Comparison of ENCODE assay signal across 22 cellular contexts in genomic region chr9:13993482-13994267, GRCh38.
A peak's percentile ranks its signal among the peaks of the same experiment; 100 is the strongest.
DNase-seq lines count a peak whose midpoint lies in the region; ATAC-seq and TF ChIP-seq lines count a peak whose summit lies in the region.
"Had no signal": no experiment of that assay in that cellular context is flagged by ENCODE, and none has a peak within 500 bp of the region (broad histone marks: within the 10 kb centered on the region; RNA-seq: fewer than 3 reads in every experiment).

No MANE protein-coding gene starts in this region.

- no peak overlapping the region for H3K4me3 ChIP-seq in tibial artery
- H3K4me3 ChIP-seq: hepatocyte, testis had no signal

- peaks cover 0 to 55% (median 23%) of the 10 kb centered on the region in 4 donors for H3K4me1 ChIP-seq in tibial artery
- H3K4me1 ChIP-seq: testis had no signal

- no peak for ATAC-seq in HG02973 (IDR thresholded peaks at IDR 0.05; ENCODE audit: unreplicated experiment)
- ATAC-seq: natural killer cell treated with Interleukin-12 subunit alpha and Interleukin-12 subunit beta and Interleukin-15 and Interleukin-18, amount 100 ng/mL, for 72 hours had no signal

- no peak for TF ChIP-seq CTCF in tibial artery (IDR thresholded peaks at IDR 0.05)

- intact Hi-C loops in tibial artery (cut with DNase I; ENCODE audit: low total_unique reads): no loop called here

- peak overlapping the region; percentile 65 to 75 for H3K27ac ChIP-seq in tibial artery
- H3K27ac ChIP-seq: hepatocyte had no signal

- no peaks in the 10 kb centered on the region for H3K27me3 ChIP-seq in tibial artery
- H3K27me3 ChIP-seq: hepatocyte, testis had no signal

- H3K9me3 ChIP-seq in tibial artery: no peaks in the 10 kb centered on the region
- H3K9me3 ChIP-seq: testis had no signal

- in situ Hi-C loops in KBM-7 (cut with MboI; ENCODE audit: low pct_unique_long_range_greater_than_20kb, low sequenced_read_pairs): no loop called here

- DNase-seq in NCI-H2081 (lab: John Stamatoyannopoulos, UW) (peak; percentile 41 to 76), NCI-H2081 treated with DMSO at 0.1 percent for 48 hours (lab: John Stamatoyannopoulos, UW) (no peak), NCI-H446 (lab: John Stamatoyannopoulos, UW) (peak; percentile 100), iPS-NIHi11 (ENCODE audit: low spot score) (peak; percentile 38), tibial artery (no peak), dedifferentiated amniotic fluid mesenchymal stem cell (ENCODE audit: extremely low spot score) (no peak), KBM-7 (no peak)
- DNase-seq: 8988T; activated CD4-positive, alpha-beta T cell treated with anti-CD3 and anti-CD28 coated beads, Interleukin-2, amount 50 U/mL, for 4 hours; activated naive CD4-positive, alpha-beta T cell; anterior cingulate cortex; cerebellar nuclear complex; HFFc6; kidney; mesendoderm; NCI-H2029; stimulated activated CD4-positive, alpha-beta T cell treated with anti-CD3 and anti-CD28 coated beads, Interleukin-12 subunit alpha, Interleukin-12 subunit beta, amount 100 ng/mL, for 4 hours; SW 1271; testis had no signal

- H3K36me3 ChIP-seq in tibial artery: no peaks in the 10 kb centered on the region

Comparison
In these comparisons a context has a peak if more than half of its experiments do, and no peak if none do; other contexts are left out.
1. DNase-seq: peak in NCI-H2081 (2 of 2), NCI-H446 (2 of 2) and iPS-NIHi11 (single experiment); none in NCI-H2081 treated with DMSO at 0.1 percent for 48 hours (single experiment), tibial artery (0 of 2), dedifferentiated amniotic fluid mesenchymal stem cell (single experiment) and KBM-7 (single experiment).